ENCODE assay signal across 2 cellular contexts in genomic region chr16:9154576-9155410, GRCh38.
TF ChIP-seq lines count a peak whose summit lies in the region.

No MANE protein-coding gene starts in this region.

TF ChIP-seq in IMR-90, 13 proteins besides CTCF, POLR2A, EP300 and RAD21 (continued from another document):
- TF ChIP-seq ELK1 (IDR thresholded peaks at IDR 0.05; ENCODE audit: borderline replicate concordance, low read depth, low read length) (no peak), MXI1 (IDR thresholded peaks at IDR 0.05; ENCODE audit: borderline replicate concordance, low read depth, low read length) (no peak), BHLHE40 (IDR thresholded peaks at IDR 0.05; ENCODE audit: low read depth, low read length) (no peak)

TF ChIP-seq in WTC11, 78 proteins besides CTCF, POLR2A, EP300 and RAD21 (continued from another document):
- TF ChIP-seq ZNF512 (CRISPR knock-in tag; IDR thresholded peaks at IDR 0.05; ENCODE audit: borderline replicate concordance) (no peak), ZNF671 (CRISPR knock-in tag; IDR thresholded peaks at IDR 0.05) (no peak), ARID4B (CRISPR knock-in tag; IDR thresholded peaks at IDR 0.05; ENCODE audit: borderline replicate concordance) (no peak), JUN (CRISPR knock-in tag; IDR thresholded peaks at IDR 0.05) (no peak), TCF7 (CRISPR knock-in tag; IDR thresholded peaks at IDR 0.05; ENCODE audit: low read depth) (no peak), SMAD3 (CRISPR knock-in tag; IDR thresholded peaks at IDR 0.05; ENCODE audit: borderline replicate concordance) (no peak), ATF1 (CRISPR knock-in tag; IDR thresholded peaks at IDR 0.05) (no peak), NFYB (CRISPR knock-in tag; conservative IDR thresholded peaks at IDR 0.05; ENCODE audit: low read depth) (no peak), ZMAT4 (CRISPR knock-in tag; IDR thresholded peaks at IDR 0.05) (no peak), STAT6 (CRISPR knock-in tag; conservative IDR thresholded peaks at IDR 0.05; ENCODE audit: low read depth) (no peak), ZSCAN18 (CRISPR knock-in tag; IDR thresholded peaks at IDR 0.05) (no peak), ZNF121 (CRISPR knock-in tag; IDR thresholded peaks at IDR 0.05) (no peak), ZBTB43 (CRISPR knock-in tag; IDR thresholded peaks at IDR 0.05) (no peak), ESRRA (CRISPR knock-in tag; IDR thresholded peaks at IDR 0.05; ENCODE audit: borderline replicate concordance) (no peak), ZNF425 (CRISPR knock-in tag; conservative IDR thresholded peaks at IDR 0.05) (no peak), OVOL2 (CRISPR knock-in tag; IDR thresholded peaks at IDR 0.05; ENCODE audit: borderline replicate concordance) (no peak)
